ENCODE assay signal across 8 cellular contexts in the genomic region with DNA sequence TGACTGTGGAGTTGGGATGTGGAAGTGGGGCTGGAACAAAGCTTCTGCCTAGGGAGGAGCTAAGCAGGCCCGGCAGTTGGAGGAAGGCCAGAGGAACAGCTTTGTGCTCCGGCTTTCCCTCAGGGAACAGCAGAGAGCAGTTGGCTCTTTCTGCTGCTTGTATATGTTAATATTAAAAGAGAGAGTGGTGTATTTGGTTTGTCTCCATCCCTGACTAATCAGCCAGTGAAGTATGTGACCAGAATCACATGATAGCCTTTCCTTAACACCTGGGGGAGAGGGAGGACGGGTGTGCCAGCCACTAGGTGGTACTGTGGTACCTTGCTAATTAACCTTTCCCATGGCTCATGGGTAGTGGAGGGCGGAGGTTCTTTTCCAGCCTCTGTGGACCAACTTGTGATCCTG. TPM values are rescaled to one million over a fixed set of nuclear protein-coding genes. Genes with fewer than 3 reads are reported as not detected.
DNase-seq lines count a peak whose midpoint lies in the region; ATAC-seq and TF ChIP-seq lines count a peak whose summit lies in the region.

No MANE protein-coding gene starts in this region.

- no peak overlapping the region for H2BK12ac ChIP-seq in trophoblast cell (ENCODE audit: low read length)

- no peaks in the 10 kb centered on the region for H3K27me3 ChIP-seq in trophoblast cell (ENCODE audit: insufficient read depth, low read length)

- peaks cover 0 to 4% of the 10 kb centered on the region in 2 experiments for H3K4me1 ChIP-seq in trophoblast cell (ENCODE audit: control insufficient read depth in 1 of 2, insufficient read depth in 2 of 2, low read length in 2 of 2)

- H2BK5ac ChIP-seq in trophoblast cell (ENCODE audit: low read depth, low read length, poor library complexity): no peak overlapping the region

- H3K23ac ChIP-seq in trophoblast cell (ENCODE audit: low read length): no peak overlapping the region

- H2AK5ac ChIP-seq in trophoblast cell (ENCODE audit: low read length): no peak overlapping the region

- no peak overlapping the region for H3K14ac ChIP-seq in trophoblast cell (ENCODE audit: low read length)

- TF ChIP-seq CTCF in fibroblast of mammary gland (conservative IDR thresholded peaks at IDR 0.05; ENCODE audit: control insufficient read depth, insufficient read depth, low read depth, low read length): peak; percentile 49

- no peak overlapping the region for H3K4ac ChIP-seq in trophoblast cell (ENCODE audit: low read depth, low read length)

- H3K36me3 ChIP-seq in trophoblast cell (ENCODE audit: control insufficient read depth in 1 of 2, insufficient read depth in 2 of 2, low read length in 2 of 2): peaks cover 27 to 55% of the 10 kb centered on the region in 2 experiments

- no peak overlapping the region for H3K4me2 ChIP-seq in trophoblast cell (ENCODE audit: low read length)

- no peaks in the 10 kb centered on the region for H3K9me3 Mint-ChIP-seq in activated CD4-positive, alpha-beta T cell treated with anti-CD3 and anti-CD28 coated beads, Interleukin-2, amount 10 ng/mL, durations not matched to agents 7 days and 5 days
- H3K9me3 Mint-ChIP-seq in activated T-helper 2 cell treated with anti-CD3 and anti-CD28 coated beads, Interferon-gamma antibody, Interleukin-2, Interleukin-4, amounts not matched to agents 10 μg/mL and 5 μg/mL and 100 μg/mL, durations not matched to agents 14 hours and 24 hours and 36 hours: no peaks in the 10 kb centered on the region

- H3K79me2 ChIP-seq in trophoblast cell (ENCODE audit: control insufficient read depth, insufficient read depth, low read length, poor library complexity): no peaks in the 10 kb centered on the region

- H4K91ac ChIP-seq in trophoblast cell (ENCODE audit: low read depth, low read length): no peak overlapping the region

- no peaks in the 10 kb centered on the region for H3K27me3 Mint-ChIP-seq in activated CD4-positive, alpha-beta T cell treated with anti-CD3 and anti-CD28 coated beads, Interleukin-2, amount 10 ng/mL, durations not matched to agents 7 days and 5 days
- no peaks in the 10 kb centered on the region for H3K27me3 Mint-ChIP-seq in activated T-helper 2 cell treated with anti-CD3 and anti-CD28 coated beads, Interferon-gamma antibody, Interleukin-2, Interleukin-4, amounts not matched to agents 10 μg/mL and 5 μg/mL and 100 μg/mL, durations not matched to agents 14 hours and 24 hours and 36 hours (ENCODE audit: low read depth)

- H3K4me3 Mint-ChIP-seq in activated CD4-positive, alpha-beta T cell treated with anti-CD3 and anti-CD28 coated beads, Interleukin-2, amount 10 ng/mL, durations not matched to agents 7 days and 5 days: no peak overlapping the region
- no peak overlapping the region for H3K4me3 Mint-ChIP-seq in activated T-helper 2 cell treated with anti-CD3 and anti-CD28 coated beads, Interferon-gamma antibody, Interleukin-2, Interleukin-4, amounts not matched to agents 10 μg/mL and 5 μg/mL and 100 μg/mL, durations not matched to agents 14 hours and 24 hours and 36 hours (ENCODE audit: low read depth)

- H3K27ac ChIP-seq in trophoblast cell (ENCODE audit: low read depth, low read length): no peak overlapping the region

- peaks cover 39% of the 10 kb centered on the region for H3K36me3 Mint-ChIP-seq in activated CD4-positive, alpha-beta T cell treated with anti-CD3 and anti-CD28 coated beads, Interleukin-2, amount 10 ng/mL, durations not matched to agents 7 days and 5 days (ENCODE audit: low read depth)
- peaks cover 63% of the 10 kb centered on the region for H3K36me3 Mint-ChIP-seq in activated T-helper 2 cell treated with anti-CD3 and anti-CD28 coated beads, Interferon-gamma antibody, Interleukin-2, Interleukin-4, amounts not matched to agents 10 μg/mL and 5 μg/mL and 100 μg/mL, durations not matched to agents 14 hours and 24 hours and 36 hours (ENCODE audit: low read depth)

- H2BK120ac ChIP-seq in trophoblast cell (ENCODE audit: insufficient read depth, low read length, poor library complexity): no peak overlapping the region

- no peak overlapping the region for H4K12ac ChIP-seq in trophoblast cell (ENCODE audit: low read depth, low read length)

- ATAC-seq in Right ventricle myocardium inferior: peak; percentile 73

- H3K18ac ChIP-seq in trophoblast cell (ENCODE audit: low read length): no peak overlapping the region

- intact Hi-C loops in Right ventricle myocardium inferior (cut with DNase I): loop anchor here (10.0 kb wide), 1 partner anchor 250 kb away; no protein-coding TSS in a partner anchor
- intact Hi-C loops in cardiac septum (cut with DNase I): no loop called here
- intact Hi-C loops in activated T-helper 2 cell treated with anti-CD3 and anti-CD28 coated beads, Interferon-gamma antibody, Interleukin-2, Interleukin-4, amounts not matched to agents 10 μg/mL and 5 μg/mL and 100 μg/mL, durations not matched to agents 14 hours and 24 hours and 36 hours (cut with micrococcal nuclease): no loop called here

- H4K8ac ChIP-seq in trophoblast cell (ENCODE audit: low read depth, low read length): no peak overlapping the region

- H3K27ac Mint-ChIP-seq in activated CD4-positive, alpha-beta T cell treated with anti-CD3 and anti-CD28 coated beads, Interleukin-2, amount 10 ng/mL, durations not matched to agents 7 days and 5 days: no peak overlapping the region
- H3K27ac Mint-ChIP-seq in activated T-helper 2 cell treated with anti-CD3 and anti-CD28 coated beads, Interferon-gamma antibody, Interleukin-2, Interleukin-4, amounts not matched to agents 10 μg/mL and 5 μg/mL and 100 μg/mL, durations not matched to agents 14 hours and 24 hours and 36 hours: no peak overlapping the region

- no peak overlapping the region for H3K9ac ChIP-seq in trophoblast cell (ENCODE audit: low read length)

- POLR2A ChIA-PET in activated CD4-positive, alpha-beta T cell treated with anti-CD3 and anti-CD28 coated beads, Interleukin-2, amount 10 ng/mL, durations not matched to agents 7 days and 5 days (lab: Charles Lee): no interaction called here

- H3K4me3 ChIP-seq in fibroblast of mammary gland (ENCODE audit: control insufficient read depth, low read depth, low read length): no peak overlapping the region
- H3K4me3 ChIP-seq in trophoblast cell (ENCODE audit: low read depth, low read length): no peak overlapping the region

- CTCF ChIA-PET in activated CD4-positive, alpha-beta T cell treated with anti-CD3 and anti-CD28 coated beads, Interleukin-2, amount 10 ng/mL, durations not matched to agents 7 days and 5 days (lab: Charles Lee): interaction anchor here (0.6 to 1.7 kb wide), 5 partner anchors 8 to 261 kb away, joined by 3 to 4 read pairs (median 3); a partner anchor contains a TSS

- H3K79me1 ChIP-seq in trophoblast cell (ENCODE audit: low read length): no peaks in the 10 kb centered on the region

- H3K4me1 Mint-ChIP-seq in activated CD4-positive, alpha-beta T cell treated with anti-CD3 and anti-CD28 coated beads, Interleukin-2, amount 10 ng/mL, durations not matched to agents 7 days and 5 days: no peaks in the 10 kb centered on the region
- no peaks in the 10 kb centered on the region for H3K4me1 Mint-ChIP-seq in activated T-helper 2 cell treated with anti-CD3 and anti-CD28 coated beads, Interferon-gamma antibody, Interleukin-2, Interleukin-4, amounts not matched to agents 10 μg/mL and 5 μg/mL and 100 μg/mL, durations not matched to agents 14 hours and 24 hours and 36 hours (ENCODE audit: low read depth)

- H2AFZ ChIP-seq in trophoblast cell (ENCODE audit: insufficient read depth, low read length, poor library complexity): no peak overlapping the region

- no CpG with 5 or more reads among the region's 4 CpGs for WGBS in trophoblast cell (ENCODE audit: extremely low coverage, insufficient coverage, insufficient read length)

- DNase-seq in Right ventricle myocardium inferior (ENCODE audit: missing footprints) (no peak), cardiac septum (ENCODE audit: low spot score) (no peak), NCI-H2081 treated with DMSO at 0.1 percent for 48 hours (lab: John Stamatoyannopoulos, UW) (peak; percentile 61), fibroblast of mammary gland (ENCODE audit: low read depth) (peak; percentile 70), trophoblast cell (peak; percentile 43 to 60), T-helper 9 cell (no peak)
- DNase-seq in activated CD4-positive, alpha-beta T cell treated with anti-CD3 and anti-CD28 coated beads, Interleukin-2, amount 10 ng/mL, durations not matched to agents 7 days and 5 days: peak; percentile 44
- no peak for DNase-seq in activated T-helper 2 cell treated with anti-CD3 and anti-CD28 coated beads, Interferon-gamma antibody, Interleukin-2, Interleukin-4, amounts not matched to agents 10 μg/mL and 5 μg/mL and 100 μg/mL, durations not matched to agents 14 hours and 24 hours and 36 hours (ENCODE audit: low spot score)

- no peaks in the 10 kb centered on the region for H3K9me3 ChIP-seq in trophoblast cell (ENCODE audit: insufficient read depth, low read depth, low read length)

RNA-seq across cellular contexts. Expression of a gene that starts 10.0 kb away (rescaled TPM):
- total RNA-seq in Right ventricle myocardium inferior: 32.2 TPM
- total RNA-seq in cardiac septum: 33.4 TPM
- 10 to 100 TPM; 53.0 to 60.0 TPM for total RNA-seq in activated CD4-positive, alpha-beta T cell treated with anti-CD3 and anti-CD28 coated beads, Interleukin-2, amount 10 ng/mL, durations not matched to agents 7 days and 5 days
- 29.4 and 31.2 TPM in 2 replicates for polyA plus RNA-seq in trophoblast cell (2013)
- total RNA-seq in activated T-helper 2 cell treated with anti-CD3 and anti-CD28 coated beads, Interferon-gamma antibody, Interleukin-2, Interleukin-4, amounts not matched to agents 10 μg/mL and 5 μg/mL and 100 μg/mL, durations not matched to agents 14 hours and 24 hours and 36 hours: 70.2 and 75.0 TPM in 2 replicates

RNA-seq across cellular contexts. Expression of a gene that starts 10.1 kb away (rescaled TPM):
- total RNA-seq in Right ventricle myocardium inferior: 60.7 TPM
- total RNA-seq in cardiac septum: 68.6 TPM
- 10 to 100 TPM; 35.0 to 36.3 TPM for total RNA-seq in activated CD4-positive, alpha-beta T cell treated with anti-CD3 and anti-CD28 coated beads, Interleukin-2, amount 10 ng/mL, durations not matched to agents 7 days and 5 days
- 158 and 169 TPM in 2 replicates for polyA plus RNA-seq in trophoblast cell (2013)
- total RNA-seq in activated T-helper 2 cell treated with anti-CD3 and anti-CD28 coated beads, Interferon-gamma antibody, Interleukin-2, Interleukin-4, amounts not matched to agents 10 μg/mL and 5 μg/mL and 100 μg/mL, durations not matched to agents 14 hours and 24 hours and 36 hours: 53.8 and 56.1 TPM in 2 replicates

RNA-seq across cellular contexts. Expression of a gene that starts 29.5 kb away (rescaled TPM):
- total RNA-seq in Right ventricle myocardium inferior: 269 TPM
- total RNA-seq in cardiac septum: 317 TPM
- total RNA-seq in activated CD4-positive, alpha-beta T cell treated with anti-CD3 and anti-CD28 coated beads, Interleukin-2, amount 10 ng/mL, durations not matched to agents 7 days and 5 days: 100 to 1,000 TPM; 222 to 223 TPM
- 392 and 402 TPM in 2 replicates for polyA plus RNA-seq in trophoblast cell (2013)
- 234 and 240 TPM in 2 replicates for total RNA-seq in activated T-helper 2 cell treated with anti-CD3 and anti-CD28 coated beads, Interferon-gamma antibody, Interleukin-2, Interleukin-4, amounts not matched to agents 10 μg/mL and 5 μg/mL and 100 μg/mL, durations not matched to agents 14 hours and 24 hours and 36 hours

RNA-seq across cellular contexts. Expression of a gene that starts 40.9 kb away (rescaled TPM):
- total RNA-seq in Right ventricle myocardium inferior: 68.2 TPM
- total RNA-seq in cardiac septum: 61.5 TPM
- total RNA-seq in activated CD4-positive, alpha-beta T cell treated with anti-CD3 and anti-CD28 coated beads, Interleukin-2, amount 10 ng/mL, durations not matched to agents 7 days and 5 days: 10 to 100 TPM; 62.2 to 64.4 TPM
- 31.9 and 32.0 TPM in 2 replicates for polyA plus RNA-seq in trophoblast cell (2013)
- 68.2 and 73.4 TPM in 2 replicates for total RNA-seq in activated T-helper 2 cell treated with anti-CD3 and anti-CD28 coated beads, Interferon-gamma antibody, Interleukin-2, Interleukin-4, amounts not matched to agents 10 μg/mL and 5 μg/mL and 100 μg/mL, durations not matched to agents 14 hours and 24 hours and 36 hours

RNA-seq across cellular contexts. Expression of a gene that starts 48.3 kb away (rescaled TPM):
- total RNA-seq in Right ventricle myocardium inferior: not detected
- not detected for total RNA-seq in cardiac septum
- not detected for total RNA-seq in activated CD4-positive, alpha-beta T cell treated with anti-CD3 and anti-CD28 coated beads, Interleukin-2, amount 10 ng/mL, durations not matched to agents 7 days and 5 days
- not detected in 2 replicates for polyA plus RNA-seq in trophoblast cell (2013)
- not detected in 2 replicates for total RNA-seq in activated T-helper 2 cell treated with anti-CD3 and anti-CD28 coated beads, Interferon-gamma antibody, Interleukin-2, Interleukin-4, amounts not matched to agents 10 μg/mL and 5 μg/mL and 100 μg/mL, durations not matched to agents 14 hours and 24 hours and 36 hours

Comparison
In these comparisons a context has a peak if more than half of its experiments do, and no peak if none do; other contexts are left out.
1. DNase-seq: peak in NCI-H2081 treated with DMSO at 0.1 percent for 48 hours (single experiment), activated CD4-positive, alpha-beta T cell treated with anti-CD3 and anti-CD28 coated beads, Interleukin-2, amount 10 ng/mL, durations not matched to agents 7 days and 5 days (single experiment), fibroblast of mammary gland (single experiment) and trophoblast cell (2 of 2); none in Right ventricle myocardium inferior (single experiment), cardiac septum (single experiment), activated T-helper 2 cell treated with anti-CD3 and anti-CD28 coated beads, Interferon-gamma antibody, Interleukin-2, Interleukin-4, amounts not matched to agents 10 μg/mL and 5 μg/mL and 100 μg/mL, durations not matched to agents 14 hours and 24 hours and 36 hours (single experiment) and T-helper 9 cell (single experiment).